ENCODE assay signal across 1 cellular context in the genomic region with DNA sequence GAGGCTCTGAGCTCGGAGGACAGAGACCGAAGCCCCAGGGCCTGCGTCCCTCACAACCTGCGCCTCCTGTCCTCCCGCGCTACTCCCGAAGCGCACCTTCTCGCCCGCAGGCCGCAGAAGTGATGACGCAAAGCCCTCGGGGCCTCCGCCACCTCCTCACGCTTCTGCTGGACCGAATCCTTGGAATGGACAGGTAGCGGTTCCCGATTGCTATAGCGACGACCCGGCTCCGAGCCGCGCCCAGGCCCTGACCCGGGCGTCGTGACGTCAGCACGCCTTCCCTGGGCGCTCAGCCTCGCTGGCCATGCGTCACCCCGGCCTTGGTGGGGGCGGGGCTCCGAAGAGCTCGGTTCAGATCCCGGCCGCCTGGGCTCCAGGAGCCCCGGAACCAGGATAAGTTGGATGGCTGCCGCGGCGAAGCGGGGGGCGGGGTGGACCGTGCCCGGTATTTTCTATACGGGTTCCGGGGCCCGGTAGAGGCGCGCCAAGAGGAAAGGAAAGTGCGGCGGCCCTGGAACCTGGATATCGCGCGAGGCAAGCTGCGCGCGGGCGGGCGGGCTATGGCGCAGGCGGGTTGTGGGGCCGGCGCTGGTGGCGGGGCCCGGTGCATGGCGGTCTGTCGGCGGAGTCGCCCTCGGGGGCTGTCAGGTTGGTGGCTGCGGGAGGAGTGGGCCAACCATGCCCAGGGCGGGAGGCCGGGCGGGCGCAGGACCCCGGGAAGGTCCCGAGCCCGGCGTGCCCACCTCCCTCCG.
TF ChIP-seq lines count a peak whose summit lies in the region.

A gene (plus strand): TSS at position 542 of the 752 bp plus-strand sequence. CDS start 21,417 bp downstream, outside the sequence.

TF ChIP-seq in K562, 482 proteins besides CTCF, POLR2A, EP300 and RAD21 (continued from another document and continues in another):
- TF ChIP-seq, protein P1, sequence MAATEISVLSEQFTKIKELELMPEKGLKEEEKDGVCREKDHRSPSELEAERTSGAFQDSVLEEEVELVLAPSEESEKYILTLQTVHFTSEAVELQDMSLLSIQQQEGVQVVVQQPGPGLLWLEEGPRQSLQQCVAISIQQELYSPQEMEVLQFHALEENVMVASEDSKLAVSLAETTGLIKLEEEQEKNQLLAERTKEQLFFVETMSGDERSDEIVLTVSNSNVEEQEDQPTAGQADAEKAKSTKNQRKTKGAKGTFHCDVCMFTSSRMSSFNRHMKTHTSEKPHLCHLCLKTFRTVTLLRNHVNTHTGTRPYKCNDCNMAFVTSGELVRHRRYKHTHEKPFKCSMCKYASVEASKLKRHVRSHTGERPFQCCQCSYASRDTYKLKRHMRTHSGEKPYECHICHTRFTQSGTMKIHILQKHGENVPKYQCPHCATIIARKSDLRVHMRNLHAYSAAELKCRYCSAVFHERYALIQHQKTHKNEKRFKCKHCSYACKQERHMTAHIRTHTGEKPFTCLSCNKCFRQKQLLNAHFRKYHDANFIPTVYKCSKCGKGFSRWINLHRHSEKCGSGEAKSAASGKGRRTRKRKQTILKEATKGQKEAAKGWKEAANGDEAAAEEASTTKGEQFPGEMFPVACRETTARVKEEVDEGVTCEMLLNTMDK (IDR thresholded peaks at IDR 0.05; ENCODE audit: borderline replicate concordance, insufficient read depth, low read depth, low read length, poor library complexity, severe bottlenecking): no peak
- TF ChIP-seq SETDB1 (IDR thresholded peaks at IDR 0.05; ENCODE audit: low read length) (no peak), BCOR (IDR thresholded peaks at IDR 0.05) (peak; percentile 73), LARP7 (IDR thresholded peaks at IDR 0.05) (no peak), SNRNP70 (optimal IDR thresholded peaks at IDR 0.05; ENCODE audit: low read depth, low read length) (no peak), NFRKB (IDR thresholded peaks at IDR 0.05; ENCODE audit: low read depth) (peak; percentile 70), ZBTB8A (IDR thresholded peaks at IDR 0.05; ENCODE audit: partially characterized antibody) (no peak), CBFB (CRISPR knock-in tag; IDR thresholded peaks at IDR 0.05) (0 out of 2 replicates have a peak, but pooled peaks have one; percentile 69), NCOR1 (IDR thresholded peaks at IDR 0.05) (peak; percentile 93), HMG20A (CRISPR knock-in tag; conservative IDR thresholded peaks at IDR 0.05) (no peak), TCFL5 (CRISPR knock-in tag; conservative IDR thresholded peaks at IDR 0.05) (no peak), MED1 (CRISPR knock-in tag; IDR thresholded peaks at IDR 0.05; ENCODE audit: borderline replicate concordance) (no peak), IRF2 (CRISPR knock-in tag; IDR thresholded peaks at IDR 0.05) (no peak), HDAC2 (IDR thresholded peaks at IDR 0.05) (peak; percentile 84; the same call in 1 of the 2 replicates), KLF10 (CRISPR knock-in tag; IDR thresholded peaks at IDR 0.05) (no peak), ZSCAN29 (IDR thresholded peaks at IDR 0.05) (no peak), FOXA1 (IDR thresholded peaks at IDR 0.05; ENCODE audit: borderline replicate concordance) (no peak), MTA2 (IDR thresholded peaks at IDR 0.05; ENCODE audit: low read depth) (0 out of 2 replicates have a peak, but pooled peaks have one; percentile 13), ZNF561 (CRISPR knock-in tag; conservative IDR thresholded peaks at IDR 0.05) (no peak), LCOR (CRISPR knock-in tag; IDR thresholded peaks at IDR 0.05) (peak; percentile 97), MIER1 (IDR thresholded peaks at IDR 0.05; ENCODE audit: low read depth) (no peak), ZNF23 (CRISPR knock-in tag; IDR thresholded peaks at IDR 0.05) (no peak), POLR3G (IDR thresholded peaks at IDR 0.05; ENCODE audit: extremely low read depth, insufficient read length, insufficient replicate concordance) (no peak), NONO (IDR thresholded peaks at IDR 0.05; ENCODE audit: low read depth in 2 of 2, low read length in 1 of 2) (peak; percentile 91 to 94), ZNF780A (CRISPR knock-in tag; IDR thresholded peaks at IDR 0.05) (no peak), NR2C1 (IDR thresholded peaks at IDR 0.05) (peak; percentile 95), NR2C1 (tag; IDR thresholded peaks at IDR 0.05) (peak; percentile 96), SIRT6 (IDR thresholded peaks at IDR 0.05; ENCODE audit: low read depth, low read length) (no peak), STAT5B (CRISPR knock-in tag; IDR thresholded peaks at IDR 0.05) (no peak), ZNF354B (CRISPR knock-in tag; IDR thresholded peaks at IDR 0.05) (no peak), YBX1 (IDR thresholded peaks at IDR 0.05) (no peak), CREBBP (IDR thresholded peaks at IDR 0.05; ENCODE audit: low read depth, low read length) (no peak), OTX1 (CRISPR knock-in tag; IDR thresholded peaks at IDR 0.05) (no peak), RAD51 (IDR thresholded peaks at IDR 0.05; ENCODE audit: borderline replicate concordance, low read depth) (0 out of 2 replicates have a peak, but pooled peaks have one; percentile 37), TAL1 (IDR thresholded peaks at IDR 0.05) (no peak), CHD1 (IDR thresholded peaks at IDR 0.05; ENCODE audit: low read length) (peak; percentile 77), HNRNPLL (IDR thresholded peaks at IDR 0.05; ENCODE audit: low read depth, low read length, poor library complexity, severe bottlenecking) (peak; percentile 82), ATF7 (IDR thresholded peaks at IDR 0.05) (peak; percentile 98), RBBP5 (IDR thresholded peaks at IDR 0.05; ENCODE audit: borderline replicate concordance, insufficient read depth, low read length, poor library complexity, severe bottlenecking) (peak; percentile 99), NFE2 (IDR thresholded peaks at IDR 0.05; ENCODE audit: low read depth) (peak; percentile 29), ZNF324 (CRISPR knock-in tag; IDR thresholded peaks at IDR 0.05) (no peak), SMARCE1 (IDR thresholded peaks at IDR 0.05) (peak; percentile 83), ZC3H8 (IDR thresholded peaks at IDR 0.05) (no peak)
- TF ChIP-seq, protein P2, sequence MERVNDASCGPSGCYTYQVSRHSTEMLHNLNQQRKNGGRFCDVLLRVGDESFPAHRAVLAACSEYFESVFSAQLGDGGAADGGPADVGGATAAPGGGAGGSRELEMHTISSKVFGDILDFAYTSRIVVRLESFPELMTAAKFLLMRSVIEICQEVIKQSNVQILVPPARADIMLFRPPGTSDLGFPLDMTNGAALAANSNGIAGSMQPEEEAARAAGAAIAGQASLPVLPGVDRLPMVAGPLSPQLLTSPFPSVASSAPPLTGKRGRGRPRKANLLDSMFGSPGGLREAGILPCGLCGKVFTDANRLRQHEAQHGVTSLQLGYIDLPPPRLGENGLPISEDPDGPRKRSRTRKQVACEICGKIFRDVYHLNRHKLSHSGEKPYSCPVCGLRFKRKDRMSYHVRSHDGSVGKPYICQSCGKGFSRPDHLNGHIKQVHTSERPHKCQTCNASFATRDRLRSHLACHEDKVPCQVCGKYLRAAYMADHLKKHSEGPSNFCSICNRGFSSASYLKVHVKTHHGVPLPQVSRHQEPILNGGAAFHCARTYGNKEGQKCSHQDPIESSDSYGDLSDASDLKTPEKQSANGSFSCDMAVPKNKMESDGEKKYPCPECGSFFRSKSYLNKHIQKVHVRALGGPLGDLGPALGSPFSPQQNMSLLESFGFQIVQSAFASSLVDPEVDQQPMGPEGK (CRISPR knock-in tag; IDR thresholded peaks at IDR 0.05; ENCODE audit: borderline replicate concordance): no peak
- TF ChIP-seq, protein P3, sequence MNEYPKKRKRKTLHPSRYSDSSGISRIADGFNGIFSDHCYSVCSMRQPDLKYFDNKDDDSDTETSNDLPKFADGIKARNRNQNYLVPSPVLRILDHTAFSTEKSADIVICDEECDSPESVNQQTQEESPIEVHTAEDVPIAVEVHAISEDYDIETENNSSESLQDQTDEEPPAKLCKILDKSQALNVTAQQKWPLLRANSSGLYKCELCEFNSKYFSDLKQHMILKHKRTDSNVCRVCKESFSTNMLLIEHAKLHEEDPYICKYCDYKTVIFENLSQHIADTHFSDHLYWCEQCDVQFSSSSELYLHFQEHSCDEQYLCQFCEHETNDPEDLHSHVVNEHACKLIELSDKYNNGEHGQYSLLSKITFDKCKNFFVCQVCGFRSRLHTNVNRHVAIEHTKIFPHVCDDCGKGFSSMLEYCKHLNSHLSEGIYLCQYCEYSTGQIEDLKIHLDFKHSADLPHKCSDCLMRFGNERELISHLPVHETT (CRISPR knock-in tag; conservative IDR thresholded peaks at IDR 0.05 in 1 of 2, IDR thresholded peaks at IDR 0.05 in 1 of 2): peak in 1 of 2 experiments; percentile 92; a peak in 2 of 4 replicates
- TF ChIP-seq, protein P4, sequence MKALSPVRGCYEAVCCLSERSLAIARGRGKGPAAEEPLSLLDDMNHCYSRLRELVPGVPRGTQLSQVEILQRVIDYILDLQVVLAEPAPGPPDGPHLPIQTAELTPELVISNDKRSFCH (CRISPR knock-in tag; IDR thresholded peaks at IDR 0.05): no peak
- TF ChIP-seq, protein P4 (tag; IDR thresholded peaks at IDR 0.05): peak; percentile 65; the same call in 1 of the 2 replicates
- TF ChIP-seq, protein P5, sequence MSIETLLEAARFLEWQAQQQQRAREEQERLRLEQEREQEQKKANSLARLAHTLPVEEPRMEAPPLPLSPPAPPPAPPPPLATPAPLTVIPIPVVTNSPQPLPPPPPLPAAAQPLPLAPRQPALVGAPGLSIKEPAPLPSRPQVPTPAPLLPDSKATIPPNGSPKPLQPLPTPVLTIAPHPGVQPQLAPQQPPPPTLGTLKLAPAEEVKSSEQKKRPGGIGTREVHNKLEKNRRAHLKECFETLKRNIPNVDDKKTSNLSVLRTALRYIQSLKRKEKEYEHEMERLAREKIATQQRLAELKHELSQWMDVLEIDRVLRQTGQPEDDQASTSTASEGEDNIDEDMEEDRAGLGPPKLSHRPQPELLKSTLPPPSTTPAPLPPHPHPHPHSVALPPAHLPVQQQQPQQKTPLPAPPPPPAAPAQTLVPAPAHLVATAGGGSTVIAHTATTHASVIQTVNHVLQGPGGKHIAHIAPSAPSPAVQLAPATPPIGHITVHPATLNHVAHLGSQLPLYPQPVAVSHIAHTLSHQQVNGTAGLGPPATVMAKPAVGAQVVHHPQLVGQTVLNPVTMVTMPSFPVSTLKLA (conservative IDR thresholded peaks at IDR 0.05): peak; percentile 93 to 96
- TF ChIP-seq, protein P6, sequence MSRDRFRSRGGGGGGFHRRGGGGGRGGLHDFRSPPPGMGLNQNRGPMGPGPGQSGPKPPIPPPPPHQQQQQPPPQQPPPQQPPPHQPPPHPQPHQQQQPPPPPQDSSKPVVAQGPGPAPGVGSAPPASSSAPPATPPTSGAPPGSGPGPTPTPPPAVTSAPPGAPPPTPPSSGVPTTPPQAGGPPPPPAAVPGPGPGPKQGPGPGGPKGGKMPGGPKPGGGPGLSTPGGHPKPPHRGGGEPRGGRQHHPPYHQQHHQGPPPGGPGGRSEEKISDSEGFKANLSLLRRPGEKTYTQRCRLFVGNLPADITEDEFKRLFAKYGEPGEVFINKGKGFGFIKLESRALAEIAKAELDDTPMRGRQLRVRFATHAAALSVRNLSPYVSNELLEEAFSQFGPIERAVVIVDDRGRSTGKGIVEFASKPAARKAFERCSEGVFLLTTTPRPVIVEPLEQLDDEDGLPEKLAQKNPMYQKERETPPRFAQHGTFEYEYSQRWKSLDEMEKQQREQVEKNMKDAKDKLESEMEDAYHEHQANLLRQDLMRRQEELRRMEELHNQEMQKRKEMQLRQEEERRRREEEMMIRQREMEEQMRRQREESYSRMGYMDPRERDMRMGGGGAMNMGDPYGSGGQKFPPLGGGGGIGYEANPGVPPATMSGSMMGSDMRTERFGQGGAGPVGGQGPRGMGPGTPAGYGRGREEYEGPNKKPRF (IDR thresholded peaks at IDR 0.05; ENCODE audit: low read depth, low read length): no peak
- TF ChIP-seq, protein P7, sequence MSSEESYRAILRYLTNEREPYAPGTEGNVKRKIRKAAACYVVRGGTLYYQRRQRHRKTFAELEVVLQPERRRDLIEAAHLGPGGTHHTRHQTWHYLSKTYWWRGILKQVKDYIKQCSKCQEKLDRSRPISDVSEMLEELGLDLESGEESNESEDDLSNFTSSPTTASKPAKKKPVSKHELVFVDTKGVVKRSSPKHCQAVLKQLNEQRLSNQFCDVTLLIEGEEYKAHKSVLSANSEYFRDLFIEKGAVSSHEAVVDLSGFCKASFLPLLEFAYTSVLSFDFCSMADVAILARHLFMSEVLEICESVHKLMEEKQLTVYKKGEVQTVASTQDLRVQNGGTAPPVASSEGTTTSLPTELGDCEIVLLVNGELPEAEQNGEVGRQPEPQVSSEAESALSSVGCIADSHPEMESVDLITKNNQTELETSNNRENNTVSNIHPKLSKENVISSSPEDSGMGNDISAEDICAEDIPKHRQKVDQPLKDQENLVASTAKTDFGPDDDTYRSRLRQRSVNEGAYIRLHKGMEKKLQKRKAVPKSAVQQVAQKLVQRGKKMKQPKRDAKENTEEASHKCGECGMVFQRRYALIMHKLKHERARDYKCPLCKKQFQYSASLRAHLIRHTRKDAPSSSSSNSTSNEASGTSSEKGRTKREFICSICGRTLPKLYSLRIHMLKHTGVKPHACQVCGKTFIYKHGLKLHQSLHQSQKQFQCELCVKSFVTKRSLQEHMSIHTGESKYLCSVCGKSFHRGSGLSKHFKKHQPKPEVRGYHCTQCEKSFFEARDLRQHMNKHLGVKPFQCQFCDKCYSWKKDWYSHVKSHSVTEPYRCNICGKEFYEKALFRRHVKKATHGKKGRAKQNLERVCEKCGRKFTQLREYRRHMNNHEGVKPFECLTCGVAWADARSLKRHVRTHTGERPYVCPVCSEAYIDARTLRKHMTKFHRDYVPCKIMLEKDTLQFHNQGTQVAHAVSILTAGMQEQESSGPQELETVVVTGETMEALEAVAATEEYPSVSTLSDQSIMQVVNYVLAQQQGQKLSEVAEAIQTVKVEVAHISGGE (CRISPR knock-in tag; IDR thresholded peaks at IDR 0.05): peak in 1 of 3 experiments; percentile 18; a peak in 1 of 6 replicates
- TF ChIP-seq, protein P8, sequence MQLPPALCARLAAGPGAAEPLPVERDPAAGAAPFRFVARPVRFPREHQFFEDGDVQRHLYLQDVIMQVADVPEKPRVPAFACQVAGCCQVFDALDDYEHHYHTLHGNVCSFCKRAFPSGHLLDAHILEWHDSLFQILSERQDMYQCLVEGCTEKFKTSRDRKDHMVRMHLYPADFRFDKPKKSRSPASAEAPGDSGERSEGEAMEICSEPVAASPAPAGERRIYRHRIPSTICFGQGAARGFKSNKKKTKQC (CRISPR knock-in tag; IDR thresholded peaks at IDR 0.05): peak; percentile 47; the same call in 1 of the 2 replicates
- TF ChIP-seq, protein P9, sequence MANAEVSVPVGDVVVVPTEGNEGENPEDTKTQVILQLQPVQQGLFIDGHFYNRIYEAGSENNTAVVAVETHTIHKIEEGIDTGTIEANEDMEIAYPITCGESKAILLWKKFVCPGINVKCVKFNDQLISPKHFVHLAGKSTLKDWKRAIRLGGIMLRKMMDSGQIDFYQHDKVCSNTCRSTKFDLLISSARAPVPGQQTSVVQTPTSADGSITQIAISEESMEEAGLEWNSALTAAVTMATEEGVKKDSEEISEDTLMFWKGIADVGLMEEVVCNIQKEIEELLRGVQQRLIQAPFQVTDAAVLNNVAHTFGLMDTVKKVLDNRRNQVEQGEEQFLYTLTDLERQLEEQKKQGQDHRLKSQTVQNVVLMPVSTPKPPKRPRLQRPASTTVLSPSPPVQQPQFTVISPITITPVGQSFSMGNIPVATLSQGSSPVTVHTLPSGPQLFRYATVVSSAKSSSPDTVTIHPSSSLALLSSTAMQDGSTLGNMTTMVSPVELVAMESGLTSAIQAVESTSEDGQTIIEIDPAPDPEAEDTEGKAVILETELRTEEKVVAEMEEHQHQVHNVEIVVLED (CRISPR knock-in tag; IDR thresholded peaks at IDR 0.05): peak; percentile 99
